26 cellular contexts compared by ENCODE assay signal in the genomic region with DNA sequence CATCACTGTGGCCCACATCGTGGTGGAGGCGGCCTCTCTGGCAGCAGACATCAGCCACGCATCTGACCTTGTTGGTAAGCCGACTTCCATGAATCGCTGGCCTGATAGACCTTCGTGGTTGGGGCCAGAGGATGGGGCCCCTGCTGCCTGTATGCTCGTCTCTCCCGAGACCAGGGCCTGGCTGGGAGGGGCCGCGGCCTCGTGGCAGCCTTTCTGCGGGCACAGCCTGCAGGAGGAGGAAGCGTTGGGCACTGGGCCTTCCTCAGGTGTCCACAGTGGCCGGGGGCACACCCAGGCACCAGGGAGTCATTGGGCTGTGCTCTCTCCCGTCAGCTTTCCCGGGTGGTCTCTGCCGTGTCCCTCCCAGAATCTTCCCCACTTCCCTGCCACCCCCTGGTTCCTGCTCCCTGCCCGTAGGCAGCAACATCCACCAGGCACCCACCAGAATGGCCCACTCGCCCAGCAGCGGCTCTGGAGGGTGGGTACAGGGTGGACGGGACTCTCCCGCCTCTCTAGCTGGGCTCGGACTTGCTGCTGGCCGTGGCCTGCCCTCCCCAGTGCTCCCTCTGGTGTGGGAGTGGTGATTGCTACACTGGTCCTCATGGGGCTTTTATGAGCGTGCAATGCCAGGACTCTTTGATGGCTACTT. TPM values are rescaled to one million over a fixed set of nuclear protein-coding genes. Genes with fewer than 3 reads are reported as not detected.
"Had no signal": no experiment of that assay in that cellular context is flagged by ENCODE, and none has a peak within 500 bp of the region (broad histone marks: within the 10 kb centered on the region; RNA-seq: fewer than 3 reads in every experiment).

No MANE protein-coding gene starts in this region.

- H3K36me3 ChIP-seq: neural progenitor cell, ovary had no signal

- H3K4me3 Mint-ChIP-seq: endodermal cell; naive thymus-derived CD4-positive, alpha-beta T cell; nephron; neural progenitor cell; stimulated activated naive CD8-positive, alpha-beta T cell treated with anti-CD3 and anti-CD28 coated beads, Interleukin-15, Interleukin-2, amounts not matched to agents 100 ng/mL and 50 ng/mL, for 24 hours had no signal

- H3K9ac ChIP-seq: neural progenitor cell had no signal

- H3K27ac ChIP-seq: epithelial cell of prostate, foreskin keratinocyte, gastroesophageal sphincter, heart right ventricle, left lung, neural progenitor cell, ovary, psoas muscle, sigmoid colon, thoracic aorta, transverse colon, vagina had no signal

- H3K4me3 ChIP-seq: gastroesophageal sphincter, heart right ventricle, left lung, neural progenitor cell, ovary, psoas muscle, sigmoid colon, thoracic aorta, transverse colon, vagina had no signal

- H3K9me3 Mint-ChIP-seq: endodermal cell; naive thymus-derived CD4-positive, alpha-beta T cell; nephron; neural progenitor cell; stimulated activated naive B cell treated with anti-CD40 and anti-IgM and Interleukin-4, amounts not matched to agents 10 μg/mL and 1 μg/mL and 100 μg/mL, for 72 hours; stimulated activated naive CD8-positive, alpha-beta T cell treated with anti-CD3 and anti-CD28 coated beads, Interleukin-15, Interleukin-2, amounts not matched to agents 100 ng/mL and 50 ng/mL, for 24 hours had no signal

- ATAC-seq: foreskin keratinocyte; gastroesophageal sphincter; heart right ventricle; left lung; naive thymus-derived CD4-positive, alpha-beta T cell; psoas muscle; right cardiac atrium; stimulated activated naive B cell treated with anti-CD40 and anti-IgM and Interleukin-4, amounts not matched to agents 10 μg/mL and 1 μg/mL and 100 μg/mL, for 72 hours had no signal

- H3K4me1 Mint-ChIP-seq: endodermal cell, nephron had no signal

- H3K9me3 ChIP-seq: gastroesophageal sphincter, heart right ventricle, left lung, ovary, psoas muscle, sigmoid colon, thoracic aorta, transverse colon, vagina had no signal

- H3K27ac Mint-ChIP-seq: endodermal cell; nephron; neural progenitor cell; stimulated activated naive B cell treated with anti-CD40 and anti-IgM and Interleukin-4, amounts not matched to agents 10 μg/mL and 1 μg/mL and 100 μg/mL, for 72 hours; stimulated activated naive CD8-positive, alpha-beta T cell treated with anti-CD3 and anti-CD28 coated beads, Interleukin-15, Interleukin-2, amounts not matched to agents 100 ng/mL and 50 ng/mL, for 24 hours had no signal

- DNase-seq: effector CD8-positive, alpha-beta T cell; endodermal cell; foreskin keratinocyte; heart right ventricle; hippocampal formation; left cardiac atrium; left lung; mesenchymal stem cell; midbrain; naive thymus-derived CD4-positive, alpha-beta T cell; nucleus accumbens; ovary; posterior cingulate gyrus; psoas muscle; right cardiac atrium; sigmoid colon; stimulated activated CD4-positive, alpha-beta T cell treated with anti-CD3 and anti-CD28 coated beads, Interleukin-4, amount 100 ng/mL, for 4 hours; stimulated activated naive B cell treated with anti-CD40 and anti-IgM and Interleukin-4, amounts not matched to agents 10 μg/mL and 1 μg/mL and 100 μg/mL, for 72 hours; transverse colon had no signal

- H3K27me3 Mint-ChIP-seq: naive thymus-derived CD4-positive, alpha-beta T cell; stimulated activated naive B cell treated with anti-CD40 and anti-IgM and Interleukin-4, amounts not matched to agents 10 μg/mL and 1 μg/mL and 100 μg/mL, for 72 hours; stimulated activated naive CD8-positive, alpha-beta T cell treated with anti-CD3 and anti-CD28 coated beads, Interleukin-15, Interleukin-2, amounts not matched to agents 100 ng/mL and 50 ng/mL, for 24 hours had no signal

- H3K4me2 ChIP-seq: neural progenitor cell had no signal

- H3K27me3 ChIP-seq: foreskin keratinocyte, heart right ventricle, left lung, neural progenitor cell, ovary, transverse colon, vagina had no signal

RNA-seq across cellular contexts. Expression of gene DNASE1L2, which starts 6.5 kb away (rescaled TPM):
- polyA plus RNA-seq: naive thymus-derived CD4-positive, alpha-beta T cell had no signal
